7 cellular contexts compared by ENCODE assay signal in genomic region chr12:13534645-13535398, GRCh38.
A peak's percentile ranks its signal among the peaks of the same experiment; 100 is the strongest.
DNase-seq lines count a peak whose midpoint lies in the region; ATAC-seq, FAIRE-seq and TF ChIP-seq lines count a peak whose summit lies in the region.

No MANE protein-coding gene starts in this region.

- no peaks in the 10 kb centered on the region for H3K36me3 ChIP-seq in SJSA1
- H3K36me3 ChIP-seq in lower lobe of right lung, result no peaks in the 10 kb centered on the region

- H3K9me3 ChIP-seq in SJSA1 (replicated peaks), result no peaks in the 10 kb centered on the region
- no peaks in the 10 kb centered on the region for H3K9me3 ChIP-seq in lower lobe of right lung

- H3K27ac ChIP-seq in SJSA1 (no peak overlapping the region), lower lobe of right lung (no peak overlapping the region)

- no peaks in the 10 kb centered on the region for H3K4me1 ChIP-seq in SJSA1 (replicated peaks)
- H3K4me1 ChIP-seq in lower lobe of right lung, result no peaks in the 10 kb centered on the region

- FAIRE-seq in HTR-8/SVneo (lab: Jason Lieb, UNC), result no peak

- TF ChIP-seq CTCF in lower lobe of right lung (IDR thresholded peaks at IDR 0.05), result peak; percentile 82

- H3K4me3 ChIP-seq in SJSA1 (no peak overlapping the region), lower lobe of right lung (peak overlapping the region; percentile 29)

- DNase-seq in EH (ENCODE audit: low read depth) (peak; percentile 55), HTR-8/SVneo (ENCODE audit: insufficient read length, low spot score) (peak; percentile 5), SJSA1 (ENCODE audit: low read depth in 1 of 2, low spot score in 2 of 2) (peak; percentile 37 to 74), dedifferentiated amniotic fluid mesenchymal stem cell (ENCODE audit: extremely low spot score) (peak; percentile 32), lower lobe of right lung (peak; percentile 72)
- peak; percentile 84 for DNase-seq in stimulated activated CD8-positive, alpha-beta memory T cell treated with anti-CD3 and anti-CD28 coated beads, Interleukin-4, amount 100 ng/mL, for 48 hours

- peak; percentile 49 to 63 for ATAC-seq in lower lobe of right lung
- no peak for ATAC-seq in GM21390 (IDR thresholded peaks at IDR 0.05; ENCODE audit: unreplicated experiment)

- intact Hi-C loops in lower lobe of right lung (cut with DNase I), result loop anchor here (10.0 kb wide), 1 partner anchor 170 kb away; no protein-coding TSS in a partner anchor

- H3K27me3 ChIP-seq in SJSA1 (replicated peaks) (no peaks in the 10 kb centered on the region), lower lobe of right lung (ENCODE audit: low read depth) (no peaks in the 10 kb centered on the region)

Comparison
In these comparisons a context has a peak if more than half of its experiments do, and no peak if none do; other contexts are left out.
1. DNase-seq: peak in every context shown above with its lines; median percentile 84 in stimulated activated CD8-positive, alpha-beta memory T cell treated with anti-CD3 and anti-CD28 coated beads, Interleukin-4, amount 100 ng/mL, for 48 hours; 72 in lower lobe of right lung; 56 in SJSA1; 55 in EH; 32 in dedifferentiated amniotic fluid mesenchymal stem cell; 5 in HTR-8/SVneo.